Comparison of ENCODE assay signal across 11 cellular contexts in the genomic region with DNA sequence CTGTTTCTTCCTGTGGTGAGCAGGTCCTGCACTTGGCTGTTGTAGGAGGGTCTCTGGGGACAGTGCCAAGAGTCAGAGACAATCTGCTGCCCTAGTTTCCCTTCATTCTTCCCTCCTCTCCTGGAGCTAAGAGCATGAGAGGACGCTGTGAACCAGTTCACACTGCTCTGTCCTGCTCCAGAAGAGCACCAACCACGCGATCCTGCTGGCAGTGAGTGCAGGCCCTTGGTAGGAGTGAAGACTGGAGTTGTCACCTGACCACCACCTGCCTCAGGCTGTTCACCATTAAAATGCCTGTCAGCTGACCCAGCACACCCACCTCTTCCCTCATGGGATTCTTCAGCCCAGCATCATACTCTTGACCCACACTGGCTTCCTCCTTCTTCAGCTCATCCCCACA. TPM values are rescaled to one million over a fixed set of nuclear protein-coding genes. Genes with fewer than 3 reads are reported as not detected.
"Had no signal": no experiment of that assay in that cellular context is flagged by ENCODE, and none has a peak within 500 bp of the region (broad histone marks: within the 10 kb centered on the region; RNA-seq: fewer than 3 reads in every experiment).

No MANE protein-coding gene starts in this region.

- H3K36me3 Mint-ChIP-seq: activated naive CD4-positive, alpha-beta T cell treated with anti-CD3 and anti-CD28 coated beads, Interleukin-2, amount 50 U/mL, for 24 hours; T-cell; WTC11 had no signal

- DNase-seq: activated CD4-positive, alpha-beta T cell treated with anti-CD3 and anti-CD28 coated beads for 48 hours; activated CD8-positive, alpha-beta memory T cell treated with anti-CD3 and anti-CD28 coated beads for 24 hours; esophagus squamous epithelium; foreskin keratinocyte; mesendoderm; posterior cingulate gyrus; right cardiac atrium; T-cell; tibial artery had no signal

- H3K4me3 Mint-ChIP-seq: activated naive CD4-positive, alpha-beta T cell treated with anti-CD3 and anti-CD28 coated beads, Interleukin-2, amount 50 U/mL, for 24 hours; T-cell; WTC11 had no signal

- ATAC-seq: foreskin keratinocyte, right cardiac atrium, T-cell, WTC11 had no signal

- H3K9me3 Mint-ChIP-seq: activated naive CD4-positive, alpha-beta T cell treated with anti-CD3 and anti-CD28 coated beads, Interleukin-2, amount 50 U/mL, for 24 hours; T-cell had no signal

- H3K27ac Mint-ChIP-seq: activated naive CD4-positive, alpha-beta T cell treated with anti-CD3 and anti-CD28 coated beads, Interleukin-2, amount 50 U/mL, for 24 hours; T-cell; WTC11 had no signal

RNA-seq across cellular contexts. Expression of gene TM6SF1, which starts 2.9 kb away (rescaled TPM):
- total RNA-seq: foreskin keratinocyte had no signal
